Comparison of ENCODE assay signal across 11 cellular contexts in genomic region chr7:74372060-74372408, GRCh38.
DNase-seq lines count a peak whose midpoint lies in the region; ATAC-seq and TF ChIP-seq lines count a peak whose summit lies in the region.
"Had no signal": no experiment of that assay in that cellular context is flagged by ENCODE, and none has a peak within 500 bp of the region (broad histone marks: within the 10 kb centered on the region; RNA-seq: fewer than 3 reads in every experiment).

No MANE protein-coding gene starts in this region.

- H3K4me3 Mint-ChIP-seq in MCF 10A (ENCODE audit: unreplicated experiment) (no peak overlapping the region), endodermal cell (peak overlapping the region; percentile 57)
- H3K4me3 Mint-ChIP-seq: activated CD4-positive, alpha-beta T cell treated with anti-CD3 and anti-CD28 coated beads, Interleukin-2, amount 10 ng/mL, durations not matched to agents 7 days and 5 days had no signal

- WGBS in endodermal cell (ENCODE audit: insufficient coverage in 1 of 2, insufficient read length in 1 of 2), 2 experiments = 57% methylated on average over 8 of the region's 8 CpGs; no CpG with 5 or more reads in 1 of the 2 experiments
- 55% methylated on average over 8 of the region's 8 CpGs; no CpG with 5 or more reads in 1 of the 2 donors for WGBS in transverse colon (ENCODE audit: low coverage in 1 of 2), 2 donors

- DNase-seq in MCF 10A (ENCODE audit: unreplicated experiment) (no peak), breast epithelium (ENCODE audit: low spot score in 2 of 2) (no peak), endodermal cell (no peak), transverse colon (no peak), gastrocnemius medialis (no peak), HCEC 1CT (no peak)
- DNase-seq: activated CD4-positive, alpha-beta T cell treated with anti-CD3 and anti-CD28 coated beads, Interleukin-2, amount 10 ng/mL, durations not matched to agents 7 days and 5 days; activated naive CD4-positive, alpha-beta T cell; cortex of kidney had no signal

- TF ChIP-seq CTCF in MCF 10A (IDR thresholded peaks at IDR 0.05; ENCODE audit: unreplicated experiment) = no peak
- TF ChIP-seq CTCF in breast epithelium (IDR thresholded peaks at IDR 0.05) = no peak
- TF ChIP-seq CTCF in endodermal cell (conservative IDR thresholded peaks at IDR 0.05) = no peak
- TF ChIP-seq CTCF in transverse colon (IDR thresholded peaks at IDR 0.05) = no peak
- TF ChIP-seq CTCF in gastrocnemius medialis (IDR thresholded peaks at IDR 0.05 in 4 of 5, conservative IDR thresholded peaks at IDR 0.05 in 1 of 5) = no peak

- intact Hi-C loops in MCF 10A (cut with micrococcal nuclease) = no loop called here
- intact Hi-C loops in breast epithelium (cut with DNase I; ENCODE audit: low total_unique reads) = no loop called here
- intact Hi-C loops in transverse colon (cut with DNase I; ENCODE audit: low total_unique reads) = no loop called here
- intact Hi-C loops in gastrocnemius medialis (cut with DNase I; ENCODE audit: low total_unique reads) = loop anchor here (5.0 kb wide), 1 partner anchor 85 kb away; the partner anchor contains the start of gene CLIP2

- no peaks in the 10 kb centered on the region for H3K36me3 ChIP-seq in breast epithelium
- H3K36me3 ChIP-seq in endodermal cell (ENCODE audit: control insufficient read depth, insufficient read depth, low read length) = peaks cover 14% of the 10 kb centered on the region
- peaks cover 15% of the 10 kb centered on the region in 2 donors for H3K36me3 ChIP-seq in mucosa of rectum (ENCODE audit: control insufficient read depth in 2 of 2, insufficient read depth in 2 of 2, low read length in 2 of 2)
- H3K36me3 ChIP-seq in transverse colon = peaks cover 0 to 13% (median 6%) of the 10 kb centered on the region in 4 donors
- no peaks in the 10 kb centered on the region for H3K36me3 ChIP-seq in gastrocnemius medialis

- H3K36me3 Mint-ChIP-seq in MCF 10A (ENCODE audit: insufficient read depth, unreplicated experiment) (no peaks in the 10 kb centered on the region), endodermal cell (ENCODE audit: low read depth) (peaks cover 29% of the 10 kb centered on the region)

- H3K27ac Mint-ChIP-seq in MCF 10A (ENCODE audit: low read depth, unreplicated experiment) (peak overlapping the region; percentile 54), endodermal cell (peak overlapping the region; percentile 44)
- H3K27ac Mint-ChIP-seq: activated CD4-positive, alpha-beta T cell treated with anti-CD3 and anti-CD28 coated beads, Interleukin-2, amount 10 ng/mL, durations not matched to agents 7 days and 5 days had no signal

- H3K27ac ChIP-seq in breast epithelium (peak overlapping the region in 1 of 2 donors; percentile 78), endodermal cell (ENCODE audit: low read depth, low read length) (no peak overlapping the region), mucosa of rectum (ENCODE audit: low read depth in 2 of 2, low read length in 2 of 2) (peak overlapping the region; percentile 56 to 61), transverse colon (peak overlapping the region; percentile 69 to 81 (median 75)), gastrocnemius medialis (no peak overlapping the region)

- in situ Hi-C loops in transverse colon (cut with MboI; ENCODE audit: low pct_ligation_motif_present in 1 of 4, low pct_unique_long_range_greater_than_20kb in 1 of 4, low sequenced_read_pairs in 3 of 4) = no loop called here
- in situ Hi-C loops in gastrocnemius medialis (cut with MboI; ENCODE audit: low sequenced_read_pairs in 4 of 4) = no loop called here

- BruUV-seq in MCF 10A (replicated peaks; lab: Mats Ljungman, UMichigan) = no TSS peak

- no peak for TF ChIP-seq EP300 in transverse colon (IDR thresholded peaks at IDR 0.05; ENCODE audit: low read depth)

- CTCF ChIA-PET in MCF 10A (lab: Yijun Ruan, JAX) = interaction anchor here (0.6 to 1.7 kb wide), 2 partner anchors 29 to 96 kb away, joined by 4 to 5 read pairs; no protein-coding TSS in a partner anchor

- no peak for ATAC-seq in gastrocnemius medialis
- no peak for ATAC-seq in GM18909 (IDR thresholded peaks at IDR 0.05; ENCODE audit: poor library complexity, unreplicated experiment)

- H3K9me3 Mint-ChIP-seq in MCF 10A (ENCODE audit: unreplicated experiment) = no peaks in the 10 kb centered on the region
- H3K9me3 Mint-ChIP-seq in endodermal cell = no peaks in the 10 kb centered on the region
- H3K9me3 Mint-ChIP-seq: activated CD4-positive, alpha-beta T cell treated with anti-CD3 and anti-CD28 coated beads, Interleukin-2, amount 10 ng/mL, durations not matched to agents 7 days and 5 days had no signal

- H3K27me3 Mint-ChIP-seq in MCF 10A (ENCODE audit: insufficient read depth, unreplicated experiment) (no peaks in the 10 kb centered on the region), endodermal cell (ENCODE audit: insufficient read depth) (no peaks in the 10 kb centered on the region)
- H3K27me3 Mint-ChIP-seq: activated CD4-positive, alpha-beta T cell treated with anti-CD3 and anti-CD28 coated beads, Interleukin-2, amount 10 ng/mL, durations not matched to agents 7 days and 5 days had no signal

- H3K4me1 Mint-ChIP-seq in MCF 10A (ENCODE audit: insufficient read depth, unreplicated experiment) (no peaks in the 10 kb centered on the region), endodermal cell (peaks cover 9% of the 10 kb centered on the region)
- H3K4me1 Mint-ChIP-seq: activated CD4-positive, alpha-beta T cell treated with anti-CD3 and anti-CD28 coated beads, Interleukin-2, amount 10 ng/mL, durations not matched to agents 7 days and 5 days had no signal

- H3K4me1 ChIP-seq in breast epithelium = no peaks in the 10 kb centered on the region
- peaks cover 4% of the 10 kb centered on the region for H3K4me1 ChIP-seq in endodermal cell (ENCODE audit: control insufficient read depth, insufficient read depth, low read length)
- peaks cover 5 to 11% of the 10 kb centered on the region in 2 donors for H3K4me1 ChIP-seq in mucosa of rectum (ENCODE audit: control insufficient read depth in 2 of 2, insufficient read depth in 2 of 2, low read length in 2 of 2)
- H3K4me1 ChIP-seq in transverse colon = peaks cover 4 to 33% (median 24%) of the 10 kb centered on the region in 4 donors
- no peaks in the 10 kb centered on the region for H3K4me1 ChIP-seq in gastrocnemius medialis

- H3K27me3 ChIP-seq in breast epithelium = no peaks in the 10 kb centered on the region
- H3K27me3 ChIP-seq in endodermal cell (ENCODE audit: control insufficient read depth, insufficient read depth, low read length, poor library complexity, severe bottlenecking) = no peaks in the 10 kb centered on the region
- no peaks in the 10 kb centered on the region for H3K27me3 ChIP-seq in mucosa of rectum (ENCODE audit: control insufficient read depth in 2 of 2, insufficient read depth in 2 of 2, low read length in 2 of 2)
- H3K27me3 ChIP-seq in transverse colon = no peaks in the 10 kb centered on the region
- H3K27me3 ChIP-seq in gastrocnemius medialis = peaks cover 0 to 6% (median 3%) of the 10 kb centered on the region in 3 donors

- H3K4me3 ChIP-seq in breast epithelium (no peak overlapping the region), endodermal cell (ENCODE audit: low read length) (peak overlapping the region; percentile 75), mucosa of rectum (ENCODE audit: low read length in 2 of 2) (no peak overlapping the region), transverse colon (no peak overlapping the region), gastrocnemius medialis (no peak overlapping the region)

- TF ChIP-seq POLR2A in breast epithelium (IDR thresholded peaks at IDR 0.05) (no peak), transverse colon (IDR thresholded peaks at IDR 0.05) (no peak), gastrocnemius medialis (IDR thresholded peaks at IDR 0.05) (no peak)

- H3K9ac ChIP-seq in endodermal cell (ENCODE audit: extremely low read depth, low read length, poor library complexity, severe bottlenecking) = no peak overlapping the region
- H3K9ac ChIP-seq in mucosa of rectum (ENCODE audit: low read depth in 1 of 2, low read length in 2 of 2) = no peak overlapping the region

- H3K9me3 ChIP-seq in breast epithelium (no peaks in the 10 kb centered on the region), endodermal cell (ENCODE audit: control insufficient read depth, low read length) (no peaks in the 10 kb centered on the region), mucosa of rectum (ENCODE audit: control insufficient read depth in 2 of 2, low read length in 2 of 2) (no peaks in the 10 kb centered on the region), transverse colon (no peaks in the 10 kb centered on the region), gastrocnemius medialis (no peaks in the 10 kb centered on the region)

- POLR2A ChIA-PET in MCF 10A (lab: Yijun Ruan, JAX) = no interaction called here

Comparison
In these comparisons a context has a peak if more than half of its experiments do, and no peak if none do; other contexts are left out.
1. H3K27ac ChIP-seq: peak in mucosa of rectum (2 of 2) and transverse colon (4 of 4); none in endodermal cell (single experiment) and gastrocnemius medialis (0 of 4).